Comparison of ENCODE assay signal across 10 cellular contexts in genomic region chr9:119004618-119004990, GRCh38.
DNase-seq lines count a peak whose midpoint lies in the region; ATAC-seq and TF ChIP-seq lines count a peak whose summit lies in the region.
"Had no signal": no experiment of that assay in that cellular context is flagged by ENCODE, and none has a peak within 500 bp of the region (broad histone marks: within the 10 kb centered on the region; RNA-seq: fewer than 3 reads in every experiment).

No MANE protein-coding gene starts in this region.

- H3K36me3 ChIP-seq in tibial nerve = no peaks in the 10 kb centered on the region

- H3K27me3 Mint-ChIP-seq in chondrocyte (ENCODE audit: low read depth) = no peaks in the 10 kb centered on the region
- no peaks in the 10 kb centered on the region for H3K27me3 Mint-ChIP-seq in activated T-helper 2 cell treated with anti-CD3 and anti-CD28 coated beads, Interferon-gamma antibody, Interleukin-2, Interleukin-4, amounts not matched to agents 10 μg/mL and 5 μg/mL and 100 μg/mL, durations not matched to agents 14 hours and 24 hours and 36 hours (ENCODE audit: low read depth)
- H3K27me3 Mint-ChIP-seq: naive thymus-derived CD4-positive, alpha-beta T cell had no signal

- H3K9me3 ChIP-seq in tibial nerve = no peaks in the 10 kb centered on the region

- H3K27me3 ChIP-seq in tibial nerve = no peaks in the 10 kb centered on the region

- 33 to 34% methylated on average over 2 of the region's 2 CpGs for WGBS in tibial nerve, 2 donors

- no peak overlapping the region for H3K4me3 Mint-ChIP-seq in chondrocyte (ENCODE audit: unreplicated experiment)
- H3K4me3 Mint-ChIP-seq in activated T-helper 2 cell treated with anti-CD3 and anti-CD28 coated beads, Interferon-gamma antibody, Interleukin-2, Interleukin-4, amounts not matched to agents 10 μg/mL and 5 μg/mL and 100 μg/mL, durations not matched to agents 14 hours and 24 hours and 36 hours (ENCODE audit: low read depth) = no peak overlapping the region
- H3K4me3 Mint-ChIP-seq: naive thymus-derived CD4-positive, alpha-beta T cell had no signal

- DNase-seq in chondrocyte (ENCODE audit: low spot score) (no peak), left kidney (ENCODE audit: low read depth, low spot score) (peak; percentile 88), tibial nerve (ENCODE audit: low spot score in 2 of 2) (peak; percentile 56 to 92), NCI-H2107 (lab: John Stamatoyannopoulos, UW) (no peak)
- no peak for DNase-seq in activated T-helper 2 cell treated with anti-CD3 and anti-CD28 coated beads, Interferon-gamma antibody, Interleukin-2, Interleukin-4, amounts not matched to agents 10 μg/mL and 5 μg/mL and 100 μg/mL, durations not matched to agents 14 hours and 24 hours and 36 hours (ENCODE audit: low spot score)
- DNase-seq: activated CD8-positive, alpha-beta memory T cell treated with anti-CD3 and anti-CD28 coated beads for 24 hours; naive thymus-derived CD4-positive, alpha-beta T cell had no signal

- no peaks in the 10 kb centered on the region for H3K36me3 Mint-ChIP-seq in chondrocyte (ENCODE audit: low read depth)
- no peaks in the 10 kb centered on the region for H3K36me3 Mint-ChIP-seq in activated T-helper 2 cell treated with anti-CD3 and anti-CD28 coated beads, Interferon-gamma antibody, Interleukin-2, Interleukin-4, amounts not matched to agents 10 μg/mL and 5 μg/mL and 100 μg/mL, durations not matched to agents 14 hours and 24 hours and 36 hours (ENCODE audit: low read depth)
- H3K36me3 Mint-ChIP-seq: naive thymus-derived CD4-positive, alpha-beta T cell had no signal

- peaks cover 33% of the 10 kb centered on the region for H3K4me1 Mint-ChIP-seq in chondrocyte (ENCODE audit: low read depth)
- H3K4me1 Mint-ChIP-seq in activated T-helper 2 cell treated with anti-CD3 and anti-CD28 coated beads, Interferon-gamma antibody, Interleukin-2, Interleukin-4, amounts not matched to agents 10 μg/mL and 5 μg/mL and 100 μg/mL, durations not matched to agents 14 hours and 24 hours and 36 hours (ENCODE audit: low read depth) = no peaks in the 10 kb centered on the region

- H3K27ac Mint-ChIP-seq in chondrocyte (ENCODE audit: unreplicated experiment) = peak overlapping the region; percentile 90
- H3K27ac Mint-ChIP-seq in activated T-helper 2 cell treated with anti-CD3 and anti-CD28 coated beads, Interferon-gamma antibody, Interleukin-2, Interleukin-4, amounts not matched to agents 10 μg/mL and 5 μg/mL and 100 μg/mL, durations not matched to agents 14 hours and 24 hours and 36 hours = no peak overlapping the region
- H3K27ac Mint-ChIP-seq: naive thymus-derived CD4-positive, alpha-beta T cell had no signal

- TF ChIP-seq RAD21 in Ishikawa (IDR thresholded peaks at IDR 0.05; ENCODE audit: low read depth) = peak; percentile 16; the same call in 1 of the 2 replicates

- TF ChIP-seq EP300 in Ishikawa (IDR thresholded peaks at IDR 0.05; ENCODE audit: borderline replicate concordance) = peak; percentile 94
- peak in 1 of 2 donors; percentile 80 for TF ChIP-seq EP300 in tibial nerve (IDR thresholded peaks at IDR 0.05)

- H3K4me1 ChIP-seq in tibial nerve = peaks cover 0 to 8% (median 0%) of the 10 kb centered on the region in 4 donors

- no peak for ATAC-seq in HG02970 (IDR thresholded peaks at IDR 0.05; ENCODE audit: low FRiP score, unreplicated experiment)
- no peak for ATAC-seq in GM21786 (IDR thresholded peaks at IDR 0.05; ENCODE audit: unreplicated experiment)
- ATAC-seq: naive thymus-derived CD4-positive, alpha-beta T cell had no signal

- TF ChIP-seq CTCF in chondrocyte (IDR thresholded peaks at IDR 0.05) (no peak), tibial nerve (IDR thresholded peaks at IDR 0.05) (no peak)

- peak overlapping the region in 2 of 4 donors; percentile 45 to 59 for H3K27ac ChIP-seq in tibial nerve

- intact Hi-C loops in activated T-helper 2 cell treated with anti-CD3 and anti-CD28 coated beads, Interferon-gamma antibody, Interleukin-2, Interleukin-4, amounts not matched to agents 10 μg/mL and 5 μg/mL and 100 μg/mL, durations not matched to agents 14 hours and 24 hours and 36 hours (cut with micrococcal nuclease) = no loop called here

- TF ChIP-seq POLR2A in tibial nerve (IDR thresholded peaks at IDR 0.05) = no peak

- no peak overlapping the region for H3K4me3 ChIP-seq in tibial nerve

- H3K9me3 Mint-ChIP-seq in chondrocyte (ENCODE audit: low read depth) = no peaks in the 10 kb centered on the region
- peaks cover 17% of the 10 kb centered on the region for H3K9me3 Mint-ChIP-seq in activated T-helper 2 cell treated with anti-CD3 and anti-CD28 coated beads, Interferon-gamma antibody, Interleukin-2, Interleukin-4, amounts not matched to agents 10 μg/mL and 5 μg/mL and 100 μg/mL, durations not matched to agents 14 hours and 24 hours and 36 hours

TF ChIP-seq in Ishikawa, 13 proteins besides CTCF, POLR2A, EP300 and RAD21:
- TF ChIP-seq CREB1 (IDR thresholded peaks at IDR 0.05; ENCODE audit: low read depth) (no peak), MAX (IDR thresholded peaks at IDR 0.05) (0 out of 2 replicates have a peak, but pooled peaks have one; percentile 41), TCF12 (IDR thresholded peaks at IDR 0.05; ENCODE audit: low read depth) (peak; percentile 94), FOXM1 (IDR thresholded peaks at IDR 0.05; ENCODE audit: borderline replicate concordance, low read depth) (peak; percentile 81), NFIC (IDR thresholded peaks at IDR 0.05) (peak; percentile 99), TEAD4 (IDR thresholded peaks at IDR 0.05) (peak; percentile 93), CEBPB (IDR thresholded peaks at IDR 0.05) (peak; percentile 99), REST (IDR thresholded peaks at IDR 0.05; ENCODE audit: low read depth) (no peak)

Comparison
In these comparisons a context has a peak if more than half of its experiments do, and no peak if none do; other contexts are left out.
1. DNase-seq: peak in left kidney (single experiment) and tibial nerve (2 of 2); none in chondrocyte (single experiment), activated T-helper 2 cell treated with anti-CD3 and anti-CD28 coated beads, Interferon-gamma antibody, Interleukin-2, Interleukin-4, amounts not matched to agents 10 μg/mL and 5 μg/mL and 100 μg/mL, durations not matched to agents 14 hours and 24 hours and 36 hours (single experiment) and NCI-H2107 (single experiment).